8 cellular contexts compared by ENCODE assay signal in the genomic region with DNA sequence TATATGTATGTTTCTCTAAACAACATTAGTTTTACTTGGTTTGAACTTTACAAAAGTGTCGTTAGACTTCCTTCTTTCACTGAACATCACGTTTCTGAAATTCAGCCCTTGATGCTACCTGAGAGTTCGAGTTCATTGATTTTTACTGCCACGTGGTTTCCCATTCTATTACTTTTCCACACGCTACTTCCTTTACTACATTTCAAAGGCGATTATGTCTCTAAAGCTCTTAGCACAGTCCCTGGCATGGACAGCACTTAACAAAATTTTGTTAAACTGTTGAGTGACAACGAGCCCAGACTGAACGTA. TPM values are rescaled to one million over a fixed set of nuclear protein-coding genes. Genes with fewer than 3 reads are reported as not detected.
A peak's percentile ranks its signal among the peaks of the same experiment; 100 is the strongest.
DNase-seq lines count a peak whose midpoint lies in the region; ATAC-seq and TF ChIP-seq lines count a peak whose summit lies in the region.

No MANE protein-coding gene starts in this region.

- H3K27me3 ChIP-seq in SU-DHL-6 (ENCODE audit: low read length) = no peaks in the 10 kb centered on the region
- no peaks in the 10 kb centered on the region for H3K27me3 ChIP-seq in kidney epithelial cell (ENCODE audit: control insufficient read depth, insufficient read depth, low read length)
- H3K27me3 ChIP-seq in upper lobe of left lung = no peaks in the 10 kb centered on the region

- H3F3A ChIP-seq in SU-DHL-6 (ENCODE audit: insufficient read depth) = 0 out of 2 replicates have a peak, but pooled peaks cover 4% of the 10 kb centered on the region

- TF ChIP-seq POLR2A in upper lobe of left lung (IDR thresholded peaks at IDR 0.05) = no peak

- H3K27ac ChIP-seq in SU-DHL-6 (ENCODE audit: low read depth, low read length) (peak overlapping the region; percentile 36), upper lobe of left lung (peak overlapping the region in 1 of 4 donors; percentile 15)

- H3K4me1 ChIP-seq in upper lobe of left lung = peaks cover 8 to 17% (median 16%) of the 10 kb centered on the region in 4 donors

- H3K36me3 ChIP-seq in SU-DHL-6 (ENCODE audit: low read length) = no peaks in the 10 kb centered on the region
- no peaks in the 10 kb centered on the region for H3K36me3 ChIP-seq in kidney epithelial cell (ENCODE audit: control insufficient read depth, insufficient read depth, low read length)
- H3K36me3 ChIP-seq in upper lobe of left lung = no peaks in the 10 kb centered on the region

- H3K4me3 Mint-ChIP-seq in activated naive CD4-positive, alpha-beta T cell treated with anti-CD3 and anti-CD28 coated beads, Interleukin-2, amount 50 U/mL, for 24 hours = peak overlapping the region; percentile 91

- no peak for TF ChIP-seq EP300 in upper lobe of left lung (IDR thresholded peaks at IDR 0.05)

- H3K9me2 ChIP-seq in SU-DHL-6 (replicated peaks; ENCODE audit: insufficient read depth, low read length) = no peaks in the 10 kb centered on the region

- no peaks in the 10 kb centered on the region for H4K20me1 ChIP-seq in SU-DHL-6 (ENCODE audit: low read depth, low read length)

- H3K36me3 Mint-ChIP-seq in activated naive CD4-positive, alpha-beta T cell treated with anti-CD3 and anti-CD28 coated beads, Interleukin-2, amount 50 U/mL, for 24 hours = no peaks in the 10 kb centered on the region

- H3K4me3 ChIP-seq in SU-DHL-6 (ENCODE audit: insufficient read depth, low read length, poor library complexity, severe bottlenecking) (peak overlapping the region; percentile 44), kidney epithelial cell (ENCODE audit: low read depth, low read length) (peak overlapping the region; percentile 21), upper lobe of left lung (peak overlapping the region in 3 of 4 donors; percentile 63 to 82 (median 75))

- H3K79me2 ChIP-seq in SU-DHL-6 (ENCODE audit: insufficient read depth, low read length) = no peaks in the 10 kb centered on the region

- DNase-seq in activated naive CD4-positive, alpha-beta T cell treated with anti-CD3 and anti-CD28 coated beads, Interleukin-2, amount 50 U/mL, for 16 hours = no peak
- DNase-seq in kidney epithelial cell (ENCODE audit: low read depth) = no peak
- no peak for DNase-seq in upper lobe of left lung
- DNase-seq in D341Med (ENCODE audit: low spot score) = no peak
- DNase-seq in DMS79 treated with DMSO at 0.1 percent for 48 hours (lab: John Stamatoyannopoulos, UW) = no peak

- H3K9me3 Mint-ChIP-seq in activated naive CD4-positive, alpha-beta T cell treated with anti-CD3 and anti-CD28 coated beads, Interleukin-2, amount 50 U/mL, for 24 hours = no peaks in the 10 kb centered on the region

- H3K4me1 Mint-ChIP-seq in activated naive CD4-positive, alpha-beta T cell treated with anti-CD3 and anti-CD28 coated beads, Interleukin-2, amount 50 U/mL, for 24 hours = peaks cover 55% of the 10 kb centered on the region

- H3K4me2 ChIP-seq in SU-DHL-6 (ENCODE audit: low read depth, low read length, poor library complexity, severe bottlenecking) = peak overlapping the region; percentile 90

- TF ChIP-seq CTCF in SU-DHL-6 (IDR thresholded peaks at IDR 0.05; ENCODE audit: insufficient read depth, low read length, poor library complexity, severe bottlenecking) (no peak), kidney epithelial cell (IDR thresholded peaks at IDR 0.05; ENCODE audit: insufficient read depth, low read length, poor library complexity, severe bottlenecking) (no peak), upper lobe of left lung (IDR thresholded peaks at IDR 0.05) (no peak)

- H3K9me3 ChIP-seq in SU-DHL-6 (ENCODE audit: insufficient read depth, low read length) = no peaks in the 10 kb centered on the region
- no peaks in the 10 kb centered on the region for H3K9me3 ChIP-seq in upper lobe of left lung

- WGBS in upper lobe of left lung, 2 donors = 17 to 29% methylated on average over 8 of the region's 8 CpGs

- ATAC-seq in upper lobe of left lung (ENCODE audit: low FRiP score in 2 of 2) (no peak), esophagus mucosa (no peak)

- no peaks in the 10 kb centered on the region for H3K27me3 Mint-ChIP-seq in activated naive CD4-positive, alpha-beta T cell treated with anti-CD3 and anti-CD28 coated beads, Interleukin-2, amount 50 U/mL, for 24 hours

- peak overlapping the region; percentile 46 for H3K9ac ChIP-seq in SU-DHL-6 (ENCODE audit: low read length)

- peak overlapping the region; percentile 85 for H2AFZ ChIP-seq in SU-DHL-6 (ENCODE audit: low read depth, low read length, severe bottlenecking)

- peak overlapping the region; percentile 99 for H3K27ac Mint-ChIP-seq in activated naive CD4-positive, alpha-beta T cell treated with anti-CD3 and anti-CD28 coated beads, Interleukin-2, amount 50 U/mL, for 24 hours

RNA-seq across cellular contexts. Expression of gene ARHGAP17, which starts 15.9 kb away (rescaled TPM):
- total RNA-seq in kidney epithelial cell (22.2 and 28.2 TPM in 2 replicates), upper lobe of left lung (10 to 100 TPM; 45.1 to 86.6 (median 54.6) TPM), esophagus mucosa (33.0 TPM)

Comparison
In these comparisons a context has a peak if more than half of its experiments do, and no peak if none do; other contexts are left out.
1. H3K4me3 ChIP-seq: peak in every context shown above with its lines; median percentile 75 in upper lobe of left lung; 44 in SU-DHL-6; 21 in kidney epithelial cell.